Comparison of ENCODE assay signal across 23 cellular contexts in genomic region chr16:58030136-58030840, GRCh38. TPM values are rescaled to one million over a fixed set of nuclear protein-coding genes. Genes with fewer than 3 reads are reported as not detected.
DNase-seq lines count a peak whose midpoint lies in the region; ATAC-seq and TF ChIP-seq lines count a peak whose summit lies in the region.
"Had no signal": no experiment of that assay in that cellular context is flagged by ENCODE, and none has a peak within 500 bp of the region (broad histone marks: within the 10 kb centered on the region; RNA-seq: fewer than 3 reads in every experiment).

No MANE protein-coding gene starts in this region.

- no peaks in the 10 kb centered on the region for H3K9me3 Mint-ChIP-seq in neural progenitor cell
- H3K9me3 Mint-ChIP-seq: CD8-positive, alpha-beta T cell; GM23338; IgD-negative memory B cell had no signal

- H3K36me3 ChIP-seq in left ventricle myocardium inferior, result no peaks in the 10 kb centered on the region
- H3K36me3 ChIP-seq in neural progenitor cell, result no peaks in the 10 kb centered on the region
- no peaks in the 10 kb centered on the region for H3K36me3 ChIP-seq in breast epithelium
- H3K36me3 ChIP-seq: BLaER1, MG63 had no signal

- peak overlapping the region; percentile 10 for H3K4me2 ChIP-seq in neural progenitor cell
- H3K4me2 ChIP-seq: A549, BLaER1, GM23338 had no signal

- ATAC-seq in Right ventricle myocardium inferior (no peak), right cardiac atrium (no peak), SK-N-SH treated with all-trans-retinoic acid at 6 μM for 48 hours (no peak)
- ATAC-seq: A549; CD8-positive, alpha-beta T cell; GM12878; GM23338; PC-3 had no signal

- H3K9me3 ChIP-seq in left ventricle myocardium inferior (replicated peaks), result no peaks in the 10 kb centered on the region
- H3K9me3 ChIP-seq in right cardiac atrium (ENCODE audit: control insufficient read depth, low read length), result no peaks in the 10 kb centered on the region
- no peaks in the 10 kb centered on the region for H3K9me3 ChIP-seq in neural progenitor cell (ENCODE audit: low read depth)
- H3K9me3 ChIP-seq in breast epithelium, result no peaks in the 10 kb centered on the region
- H3K9me3 ChIP-seq: A549, BLaER1, MG63 had no signal

- peaks cover 50% of the 10 kb centered on the region for H4K20me1 ChIP-seq in neural progenitor cell (ENCODE audit: low read depth)

- H3K27me3 Mint-ChIP-seq in neural progenitor cell (ENCODE audit: insufficient read depth, low read depth), result peaks cover 7% of the 10 kb centered on the region

- no peak for TF ChIP-seq CTCF in left ventricle myocardium inferior (IDR thresholded peaks at IDR 0.05; ENCODE audit: borderline replicate concordance)
- no peak for TF ChIP-seq CTCF in neural progenitor cell (IDR thresholded peaks at IDR 0.05)
- TF ChIP-seq CTCF in breast epithelium (IDR thresholded peaks at IDR 0.05), result no peak

- TF ChIP-seq POLR2A in breast epithelium (IDR thresholded peaks at IDR 0.05), result no peak

- H3K27me3 ChIP-seq in left ventricle myocardium inferior (ENCODE audit: low read depth), result no peaks in the 10 kb centered on the region
- no peaks in the 10 kb centered on the region for H3K27me3 ChIP-seq in right cardiac atrium (ENCODE audit: control insufficient read depth, insufficient read depth)
- H3K27me3 ChIP-seq in neural progenitor cell, result peaks cover 2% of the 10 kb centered on the region
- no peaks in the 10 kb centered on the region for H3K27me3 ChIP-seq in breast epithelium

- no peak overlapping the region for H3K4me3 Mint-ChIP-seq in neural progenitor cell
- H3K4me3 Mint-ChIP-seq: CD8-positive, alpha-beta T cell; GM23338 had no signal

- no peak overlapping the region for H3K4me3 ChIP-seq in left ventricle myocardium inferior
- H3K4me3 ChIP-seq in right cardiac atrium (ENCODE audit: low read length), result no peak overlapping the region
- H3K4me3 ChIP-seq in neural progenitor cell, result no peak overlapping the region
- H3K4me3 ChIP-seq in breast epithelium, result no peak overlapping the region
- H3K4me3 ChIP-seq: A549, BLaER1, GM12878, GM23338, MG63 had no signal

- no peaks in the 10 kb centered on the region for H3K36me3 Mint-ChIP-seq in neural progenitor cell
- H3K36me3 Mint-ChIP-seq: CD8-positive, alpha-beta T cell; IgD-negative memory B cell had no signal

- H3F3A ChIP-seq in neural progenitor cell (ENCODE audit: low read depth), result peaks cover 19% of the 10 kb centered on the region

- peaks cover 100% of the 10 kb centered on the region for H3K4me1 ChIP-seq in left ventricle myocardium inferior
- H3K4me1 ChIP-seq in right cardiac atrium (ENCODE audit: control insufficient read depth, insufficient read depth, low read length), result peaks cover 32% of the 10 kb centered on the region
- H3K4me1 ChIP-seq in neural progenitor cell, result peaks cover 34% of the 10 kb centered on the region
- H3K4me1 ChIP-seq in breast epithelium, result peaks cover 6 to 8% of the 10 kb centered on the region in 2 donors

- H3K27ac Mint-ChIP-seq in neural progenitor cell, result no peak overlapping the region
- H3K27ac Mint-ChIP-seq: CD8-positive, alpha-beta T cell; GM23338; IgD-negative memory B cell had no signal

- no peak for DNase-seq in left ventricle myocardium inferior
- DNase-seq in Right ventricle myocardium inferior (ENCODE audit: missing footprints), result no peak
- peak in 1 of 3 donors; percentile 21 for DNase-seq in right cardiac atrium
- no peak for DNase-seq in neural progenitor cell (ENCODE audit: low spot score)
- no peak for DNase-seq in NCI-H2227 treated with DMSO at 0.1 percent for 48 hours (lab: John Stamatoyannopoulos, UW)
- DNase-seq in breast epithelium (ENCODE audit: low spot score in 2 of 2), result no peak
- DNase-seq: CD8-positive, alpha-beta T cell; DMS53; EL; Kasumi-1; MG63; NCI-H1048; NCI-H1436; NCI-H1930; NCI-H345; NCI-H524 treated with DMSO at 0.1 percent for 48 hours; PC-3 had no signal

- intact Hi-C loops in left ventricle myocardium inferior (cut with micrococcal nuclease) (loop anchor here (5.0 kb wide), 1 partner anchor 97 kb away; the partner anchor contains the start of gene CFAP20), Right ventricle myocardium inferior (cut with DNase I) (no loop called here), right cardiac atrium (cut with DNase I) (loop anchor here in 1 of 4 donors (5.0 kb wide), 1 partner anchor 82 kb away; no protein-coding TSS in a partner anchor), breast epithelium (cut with DNase I; ENCODE audit: low total_unique reads) (no loop called here)

- WGBS in right cardiac atrium, result 59% methylated on average over 11 of the region's 11 CpGs

- H3K27ac ChIP-seq in left ventricle myocardium inferior (replicated peaks) (peak overlapping the region; percentile 96), right cardiac atrium (ENCODE audit: low read length) (peak overlapping the region; percentile 48), neural progenitor cell (no peak overlapping the region), breast epithelium (no peak overlapping the region)
- H3K27ac ChIP-seq: A549, BLaER1 had no signal

- H2AFZ ChIP-seq in neural progenitor cell (replicated peaks), result no peak overlapping the region
- H2AFZ ChIP-seq: GM23338 had no signal

- peaks cover 17% of the 10 kb centered on the region for H3K4me1 Mint-ChIP-seq in neural progenitor cell

- no peak overlapping the region for H3K9ac ChIP-seq in neural progenitor cell
- H3K9ac ChIP-seq: BLaER1 had no signal

- H3K79me2 ChIP-seq in neural progenitor cell (ENCODE audit: low read depth), result peaks cover 15% of the 10 kb centered on the region

TF ChIP-seq in SK-N-SH treated with all-trans-retinoic acid at 6 μM for 48 hours, 23 proteins besides CTCF, POLR2A, EP300 and RAD21:
- TF ChIP-seq OSR1 (CRISPR knock-in tag; IDR thresholded peaks at IDR 0.05), result no peak
- no peak for TF ChIP-seq CREB5 (CRISPR knock-in tag; IDR thresholded peaks at IDR 0.05; ENCODE audit: low read depth)
- no peak for TF ChIP-seq ZFP3 (CRISPR knock-in tag; IDR thresholded peaks at IDR 0.05)
- no peak for TF ChIP-seq GLIS3 (CRISPR knock-in tag; IDR thresholded peaks at IDR 0.05)
- TF ChIP-seq, protein P1, sequence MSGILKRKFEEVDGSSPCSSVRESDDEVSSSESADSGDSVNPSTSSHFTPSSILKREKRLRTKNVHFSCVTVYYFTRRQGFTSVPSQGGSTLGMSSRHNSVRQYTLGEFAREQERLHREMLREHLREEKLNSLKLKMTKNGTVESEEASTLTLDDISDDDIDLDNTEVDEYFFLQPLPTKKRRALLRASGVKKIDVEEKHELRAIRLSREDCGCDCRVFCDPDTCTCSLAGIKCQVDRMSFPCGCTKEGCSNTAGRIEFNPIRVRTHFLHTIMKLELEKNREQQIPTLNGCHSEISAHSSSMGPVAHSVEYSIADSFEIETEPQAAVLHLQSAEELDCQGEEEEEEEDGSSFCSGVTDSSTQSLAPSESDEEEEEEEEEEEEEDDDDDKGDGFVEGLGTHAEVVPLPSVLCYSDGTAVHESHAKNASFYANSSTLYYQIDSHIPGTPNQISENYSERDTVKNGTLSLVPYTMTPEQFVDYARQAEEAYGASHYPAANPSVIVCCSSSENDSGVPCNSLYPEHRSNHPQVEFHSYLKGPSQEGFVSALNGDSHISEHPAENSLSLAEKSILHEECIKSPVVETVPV (CRISPR knock-in tag; IDR thresholded peaks at IDR 0.05), result no peak
- no peak for TF ChIP-seq ISL1 (CRISPR knock-in tag; IDR thresholded peaks at IDR 0.05)
TF ChIP-seq in SK-N-SH treated with all-trans-retinoic acid at 6 μM for 48 hours: peak in this region for 0.

RNA-seq across cellular contexts. Expression of gene MMP15, which starts 4.7 kb away (rescaled TPM):
- total RNA-seq in left ventricle myocardium inferior (64.1 TPM), Right ventricle myocardium inferior (70.3 TPM), right cardiac atrium (10 to 100 TPM; 51.2 to 72.6 (median 64.8) TPM), neural progenitor cell (ENCODE audit: low replicate concordance) (7.2 and 26.0 TPM in 2 replicates), breast epithelium (1 to 10 TPM; 4.6 to 5.3 (median 4.8) TPM)
- polyA plus RNA-seq in right cardiac atrium, result 41.2 TPM
- polyA plus RNA-seq: IgD-negative memory B cell had no signal

RNA-seq across cellular contexts. Expression of gene USB1, which starts 29.1 kb away (rescaled TPM):
- total RNA-seq in left ventricle myocardium inferior, result 35.2 TPM
- total RNA-seq in Right ventricle myocardium inferior, result 36.2 TPM
- 10 to 100 TPM; 24.5 to 35.3 (median 29.3) TPM for total RNA-seq in right cardiac atrium
- 25.9 TPM for polyA plus RNA-seq in right cardiac atrium
- 14.9 and 24.5 TPM in 2 replicates for total RNA-seq in neural progenitor cell (ENCODE audit: low replicate concordance)
- 10 to 100 TPM; 14.5 to 37.0 (median 26.4) TPM for total RNA-seq in breast epithelium

RNA-seq across cellular contexts. Expression of gene ZNF319, which starts 29.8 kb away (rescaled TPM):
- total RNA-seq in left ventricle myocardium inferior (10.0 TPM), Right ventricle myocardium inferior (7.0 TPM), right cardiac atrium (1 to 10 TPM; 5.5 to 9.2 (median 7.9) TPM), neural progenitor cell (ENCODE audit: low replicate concordance) (1.4 and 5.5 TPM in 2 replicates), breast epithelium (1 to 10 TPM; 6.2 to 7.2 (median 6.4) TPM)
- polyA plus RNA-seq in right cardiac atrium, result 6.3 TPM

RNA-seq across cellular contexts. Expression of gene CNGB1, which starts 59.4 kb away (rescaled TPM):
- not detected for total RNA-seq in left ventricle myocardium inferior
- total RNA-seq in Right ventricle myocardium inferior, result not detected
- total RNA-seq in right cardiac atrium, result not detected
- polyA plus RNA-seq in right cardiac atrium, result not detected
- not detected in 2 replicates for total RNA-seq in neural progenitor cell (ENCODE audit: low replicate concordance)
- total RNA-seq in breast epithelium, result not detected
- total RNA-seq: CD8-positive, alpha-beta T cell; GM12878; GM23338 had no signal
- polyA plus RNA-seq: GM23338, IgD-negative memory B cell had no signal

Comparison
In these comparisons a context has a peak if more than half of its experiments do, and no peak if none do; other contexts are left out.
1. H3K27ac ChIP-seq: peak in left ventricle myocardium inferior (single experiment) and right cardiac atrium (single experiment); none in neural progenitor cell (single experiment) and breast epithelium (0 of 2).